Comparison of ENCODE assay signal across 8 cellular contexts in the genomic region with DNA sequence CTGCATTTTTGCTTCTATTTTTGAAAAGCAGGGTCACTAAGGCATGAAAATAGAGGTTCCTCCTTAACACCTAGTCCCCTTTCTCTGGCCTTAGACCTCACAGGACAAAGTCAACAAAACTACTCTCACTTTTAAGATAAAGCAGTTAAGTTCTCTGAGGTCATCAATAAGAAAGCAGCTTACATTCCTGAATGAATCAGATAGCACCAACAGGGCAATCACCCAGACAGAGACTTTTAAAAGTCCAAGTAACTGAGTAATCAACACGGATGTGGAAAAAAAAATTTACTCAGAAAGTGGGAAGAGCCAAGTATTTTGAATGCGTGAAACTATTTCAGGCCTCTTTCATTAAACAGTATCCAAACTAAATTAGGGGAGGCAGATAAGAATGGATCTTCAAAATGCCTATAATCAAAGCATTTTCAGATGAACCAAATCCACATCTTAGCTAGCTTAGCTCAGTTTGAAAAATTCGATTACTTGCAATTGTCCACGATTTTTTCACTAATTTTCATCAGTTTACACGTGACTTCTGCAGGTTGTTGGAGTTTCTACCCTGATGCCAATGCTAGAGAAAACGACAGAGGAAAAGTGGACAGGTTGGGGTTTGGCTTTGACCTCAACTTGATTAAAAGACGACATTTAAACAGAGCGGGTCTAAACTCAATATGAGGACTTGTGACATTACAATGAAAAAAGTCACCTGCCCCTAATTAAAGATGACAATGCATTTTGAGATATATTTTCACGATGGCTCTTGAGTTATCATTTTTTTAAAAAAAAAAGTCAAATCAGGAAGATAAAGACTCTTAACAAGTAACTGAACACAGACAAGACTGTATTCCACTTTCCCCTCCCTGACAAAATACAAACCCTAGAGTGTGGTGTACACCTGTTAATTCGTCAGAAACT. TPM values are rescaled to one million over a fixed set of nuclear protein-coding genes. Genes with fewer than 3 reads are reported as not detected.
DNase-seq lines count a peak whose midpoint lies in the region; ATAC-seq lines count a peak whose summit lies in the region.

No MANE protein-coding gene starts in this region.

- ATAC-seq in HG03039 (IDR thresholded peaks at IDR 0.05; ENCODE audit: unreplicated experiment): no peak
- ATAC-seq in HG02884 (IDR thresholded peaks at IDR 0.05; ENCODE audit: unreplicated experiment): no peak

- peak; percentile 43 for DNase-seq in 8988T
- DNase-seq in HS-5 (ENCODE audit: low read depth): peak; percentile 53
- DNase-seq in cerebellum (ENCODE audit: low spot score): peak; percentile 8
- peak; percentile 1 for DNase-seq in midbrain (lab: John Stamatoyannopoulos, UW)
- no peak for DNase-seq in MV-4-11 (lab: John Stamatoyannopoulos, UW)
- DNase-seq in central memory CD4-positive, alpha-beta T cell: no peak

RNA-seq across cellular contexts. Expression of gene BEND7, which starts 1.6 kb away (rescaled TPM):
- total RNA-seq in cerebellum: 16.5 TPM

RNA-seq across cellular contexts. Expression of gene PRPF18, which starts 59.6 kb away (rescaled TPM):
- 32.1 TPM for total RNA-seq in cerebellum

Comparison
In these comparisons a context has a peak if more than half of its experiments do, and no peak if none do; other contexts are left out.
1. DNase-seq: peak in 8988T (single experiment), HS-5 (single experiment), cerebellum (single experiment) and midbrain (single experiment); none in MV-4-11 (single experiment) and central memory CD4-positive, alpha-beta T cell (single experiment).